12 cellular contexts compared by ENCODE assay signal in genomic region chr3:170257145-170257544, GRCh38. TPM values are rescaled to one million over a fixed set of nuclear protein-coding genes. Genes with fewer than 3 reads are reported as not detected.
DNase-seq lines count a peak whose midpoint lies in the region; ATAC-seq and TF ChIP-seq lines count a peak whose summit lies in the region.
"Had no signal": no experiment of that assay in that cellular context is flagged by ENCODE, and none has a peak within 500 bp of the region (broad histone marks: within the 10 kb centered on the region; RNA-seq: fewer than 3 reads in every experiment).

No MANE protein-coding gene starts in this region.

- H3K4me1 ChIP-seq in RWPE2 (ENCODE audit: insufficient read depth, poor library complexity, severe bottlenecking), result peaks cover 23% of the 10 kb centered on the region
- no peaks in the 10 kb centered on the region for H3K4me1 ChIP-seq in CD4-positive, alpha-beta memory T cell (ENCODE audit: insufficient read depth, low read length)
- H3K4me1 ChIP-seq: heart left ventricle had no signal

- ATAC-seq in GM19395 (IDR thresholded peaks at IDR 0.05; ENCODE audit: unreplicated experiment), result peak; percentile 81
- ATAC-seq in HG02943 (IDR thresholded peaks at IDR 0.05; ENCODE audit: low read depth, unreplicated experiment), result peak; percentile 60
- no peak for ATAC-seq in RWPE2 (ENCODE audit: low read depth)
- ATAC-seq: CD8-positive, alpha-beta T cell; heart left ventricle had no signal

- in situ Hi-C loops in GM13976 (cut with MboI; ENCODE audit: low sequenced_read_pairs, unreplicated experiment), result no loop called here

- H3K36me3 ChIP-seq in RWPE2 (ENCODE audit: low read depth), result peaks cover 30% of the 10 kb centered on the region
- H3K36me3 ChIP-seq in CD4-positive, alpha-beta memory T cell (ENCODE audit: insufficient read depth, low read length), result peaks cover 4% of the 10 kb centered on the region

- TF ChIP-seq CTCF in GM13976 (IDR thresholded peaks at IDR 0.05; ENCODE audit: borderline replicate concordance, control extremely low read depth, extremely low read depth, insufficient read depth, missing control alignments) (no peak), RWPE2 (IDR thresholded peaks at IDR 0.05; ENCODE audit: poor library complexity, severe bottlenecking) (no peak), CD14-positive monocyte (IDR thresholded peaks at IDR 0.05) (no peak)

- H3K27me3 Mint-ChIP-seq in CD4-positive, alpha-beta memory T cell, result no peaks in the 10 kb centered on the region
- no peaks in the 10 kb centered on the region for H3K27me3 Mint-ChIP-seq in CD14-positive monocyte (ENCODE audit: low read depth in 3 of 3)

- intact Hi-C loops in CD4-positive, alpha-beta memory T cell (cut with micrococcal nuclease), result no loop called here
- intact Hi-C loops in CD14-positive monocyte (cut with micrococcal nuclease), result no loop called here

- peaks cover 39 to 40% of the 10 kb centered on the region in 2 donors for H3K36me3 Mint-ChIP-seq in CD4-positive, alpha-beta memory T cell
- peaks cover 20 to 33% of the 10 kb centered on the region in 2 donors for H3K36me3 Mint-ChIP-seq in CD14-positive monocyte

- POLR2A ChIA-PET in CD4-positive, alpha-beta memory T cell (lab: Charles Lee; ENCODE audit: partially characterized antibody), result no interaction called here

- H3K4me3 Mint-ChIP-seq in CD4-positive, alpha-beta memory T cell, result no peak overlapping the region
- H3K4me3 Mint-ChIP-seq in CD14-positive monocyte, result no peak overlapping the region
- H3K4me3 Mint-ChIP-seq: CD8-positive, alpha-beta T cell had no signal

- peak overlapping the region; percentile 72 for H3K27ac ChIP-seq in RWPE2 (ENCODE audit: poor library complexity, severe bottlenecking)
- no peak overlapping the region for H3K27ac ChIP-seq in CD4-positive, alpha-beta memory T cell (ENCODE audit: low read depth, low read length)
- H3K27ac ChIP-seq: heart left ventricle, skin epidermis had no signal

- CTCF ChIA-PET in CD4-positive, alpha-beta memory T cell (lab: Charles Lee; ENCODE audit: partially characterized antibody), result no interaction called here

- no peaks in the 10 kb centered on the region for H3K9me3 ChIP-seq in RWPE2 (ENCODE audit: severe bottlenecking)
- H3K9me3 ChIP-seq in CD4-positive, alpha-beta memory T cell (ENCODE audit: control insufficient read depth in 1 of 2, low read length in 2 of 2), result no peaks in the 10 kb centered on the region

- no peaks in the 10 kb centered on the region for H3K27me3 ChIP-seq in RWPE2 (ENCODE audit: insufficient read depth, poor library complexity, severe bottlenecking)
- no peaks in the 10 kb centered on the region for H3K27me3 ChIP-seq in CD4-positive, alpha-beta memory T cell (ENCODE audit: insufficient read depth, low read length)
- H3K27me3 ChIP-seq: heart left ventricle had no signal

- H3K4me1 Mint-ChIP-seq in CD4-positive, alpha-beta memory T cell, result peaks cover 20 to 40% (median 24%) of the 10 kb centered on the region in 4 donors
- peaks cover 3% of the 10 kb centered on the region for H3K4me1 Mint-ChIP-seq in CD14-positive monocyte

- H3K4me3 ChIP-seq in RWPE2 (ENCODE audit: severe bottlenecking), result no peak overlapping the region
- no peak overlapping the region for H3K4me3 ChIP-seq in CD4-positive, alpha-beta memory T cell (ENCODE audit: low read length in 2 of 2)
- H3K4me3 ChIP-seq: heart left ventricle, skin epidermis had no signal

- peaks cover 0 to 14% (median 10%) of the 10 kb centered on the region in 8 donors for H3K9me3 Mint-ChIP-seq in CD4-positive, alpha-beta memory T cell
- H3K9me3 Mint-ChIP-seq in CD14-positive monocyte, result peaks cover 4 to 16% (median 11%) of the 10 kb centered on the region in 7 donors

- no peak overlapping the region for H3K27ac Mint-ChIP-seq in CD4-positive, alpha-beta memory T cell
- H3K27ac Mint-ChIP-seq in CD14-positive monocyte, result no peak overlapping the region
- H3K27ac Mint-ChIP-seq: CD8-positive, alpha-beta T cell had no signal

- DNase-seq in GM13976 (ENCODE audit: low spot score) (peak; percentile 37), RWPE2 (ENCODE audit: low spot score) (no peak), CD14-positive monocyte (ENCODE audit: low spot score) (no peak), NOMO-1 (lab: John Stamatoyannopoulos, UW; ENCODE audit: unreplicated experiment in 2 of 2) (no peak), dedifferentiated amniotic fluid mesenchymal stem cell (ENCODE audit: extremely low spot score) (no peak)
- no peak for DNase-seq in CD4-positive, alpha-beta memory T cell
- DNase-seq: CD8-positive, alpha-beta T cell; cerebellar nuclear complex; heart left ventricle had no signal

RNA-seq across cellular contexts. Expression of gene PRKCI, which starts 34.9 kb away (rescaled TPM):
- total RNA-seq in CD4-positive, alpha-beta memory T cell, result 10 to 100 TPM; 18.0 to 27.7 TPM
- 10 to 100 TPM; 16.4 to 18.5 TPM for polyA plus RNA-seq in CD4-positive, alpha-beta memory T cell
- 10 to 100 TPM; 11.6 to 15.4 TPM for polyA plus RNA-seq in CD14-positive monocyte
